In genomic region chr15:87527875-87528274, GRCh38 we compare ENCODE assay signal across 19 cellular contexts.
DNase-seq lines count a peak whose midpoint lies in the region; ATAC-seq, FAIRE-seq and TF ChIP-seq lines count a peak whose summit lies in the region.
"Had no signal": no experiment of that assay in that cellular context is flagged by ENCODE, and none has a peak within 500 bp of the region (broad histone marks: within the 10 kb centered on the region; RNA-seq: fewer than 3 reads in every experiment).

No MANE protein-coding gene starts in this region.

- no peak for DNase-seq in mammary epithelial cell
- no peak for DNase-seq in MCF 10A (ENCODE audit: unreplicated experiment)
- DNase-seq in H1 (ENCODE audit: low read depth in 1 of 2, low spot score in 2 of 2) = no peak
- DNase-seq in mesothelial cell of epicardium (ENCODE audit: low spot score in 2 of 2, unreplicated experiment in 2 of 2) = no peak
- no peak for DNase-seq in Kasumi-1 (lab: John Stamatoyannopoulos, UW)
- DNase-seq in NCI-H1694 (lab: John Stamatoyannopoulos, UW) = no peak
- DNase-seq in gastrocnemius medialis = no peak
- no peak for DNase-seq in GM12892 (ENCODE audit: insufficient read length)
- DNase-seq: AML-193; CD4-positive, alpha-beta T cell; GDM1; GOT3 had no signal

- no peaks in the 10 kb centered on the region for H3K79me1 ChIP-seq in H1 (ENCODE audit: low read depth, low read length)

- CTCF ChIA-PET in mammary epithelial cell (lab: Charles Lee; ENCODE audit: low non-redundant PET) = no interaction called here
- CTCF ChIA-PET in MCF 10A (lab: Yijun Ruan, JAX) = no interaction called here
- CTCF ChIA-PET in H1 (lab: Charles Lee; ENCODE audit: partially characterized antibody) = interaction anchor here (1.2 kb wide), 1 partner anchor 612 kb away, joined by 3 read pairs; no protein-coding TSS in a partner anchor

- H3K36me3 ChIP-seq in mammary epithelial cell (ENCODE audit: insufficient read depth, low read length) (no peaks in the 10 kb centered on the region), H1 (ENCODE audit: control insufficient read depth in 2 of 4, insufficient read depth in 4 of 4, low read length in 3 of 4) (no peaks in the 10 kb centered on the region), gastrocnemius medialis (no peaks in the 10 kb centered on the region)
- H3K36me3 ChIP-seq: HAP-1 had no signal

- in situ Hi-C loops in mammary epithelial cell (cut with MboI; ENCODE audit: low sequenced_read_pairs in 2 of 2) = no loop called here
- in situ Hi-C loops in gastrocnemius medialis (cut with MboI; ENCODE audit: low sequenced_read_pairs in 4 of 4) = loop anchor here in 1 of 4 donors (25.0 kb wide), 1 partner anchor 91 kb away; no protein-coding TSS in a partner anchor

- no peak overlapping the region for H3K4me3 Mint-ChIP-seq in MCF 10A (ENCODE audit: unreplicated experiment)
- H3K4me3 Mint-ChIP-seq in mesothelial cell of epicardium = no peak overlapping the region
- H3K4me3 Mint-ChIP-seq: CD4-positive, alpha-beta T cell had no signal

- no peak overlapping the region for H3K27ac ChIP-seq in mammary epithelial cell (ENCODE audit: insufficient read depth, low read depth, low read length)
- no peak overlapping the region for H3K27ac ChIP-seq in H1 (ENCODE audit: low read depth, low read length)
- no peak overlapping the region for H3K27ac ChIP-seq in gastrocnemius medialis
- H3K27ac ChIP-seq: 22Rv1, A549, C4-2B, HL-60 had no signal

- no peak overlapping the region for H3K23ac ChIP-seq in H1 (ENCODE audit: insufficient read length)

- H3K9ac ChIP-seq in mammary epithelial cell (ENCODE audit: insufficient read depth, low read length) (no peak overlapping the region), H1 (replicated peaks in 1 of 4; ENCODE audit: extremely low read depth in 1 of 4, low read depth in 3 of 4, low read length in 3 of 4) (no peak overlapping the region)

- no peak overlapping the region for H4K5ac ChIP-seq in H1 (ENCODE audit: insufficient read length, low read depth, low read length)

- H3K4ac ChIP-seq in H1 (replicated peaks; ENCODE audit: insufficient read length, low read depth, low read length) = no peak overlapping the region

- no peaks in the 10 kb centered on the region for H3K23me2 ChIP-seq in H1 (ENCODE audit: low read depth, low read length)

- H3K4me1 ChIP-seq in mammary epithelial cell (ENCODE audit: insufficient read depth, low read length) (peaks cover 12% of the 10 kb centered on the region), H1 (replicated peaks in 1 of 4; ENCODE audit: control insufficient read depth in 3 of 4, insufficient read depth in 4 of 4, low read length in 3 of 4) (no peaks in the 10 kb centered on the region), gastrocnemius medialis (no peaks in the 10 kb centered on the region)
- H3K4me1 ChIP-seq: A549, Caco-2, HAP-1 had no signal

- peaks cover 14% of the 10 kb centered on the region for H3K4me1 Mint-ChIP-seq in MCF 10A (ENCODE audit: insufficient read depth, unreplicated experiment)
- peaks cover 36% of the 10 kb centered on the region for H3K4me1 Mint-ChIP-seq in mesothelial cell of epicardium

- H4K91ac ChIP-seq in H1 (replicated peaks; ENCODE audit: insufficient read length, low read length) = no peak overlapping the region

- no peaks in the 10 kb centered on the region for H3K79me2 ChIP-seq in mammary epithelial cell (ENCODE audit: insufficient read depth, low read length)
- H3K79me2 ChIP-seq in H1 (ENCODE audit: control insufficient read depth in 1 of 2, insufficient read depth in 2 of 2, low read length in 2 of 2) = no peaks in the 10 kb centered on the region

- no peak overlapping the region for H2BK5ac ChIP-seq in H1 (ENCODE audit: low read depth, low read length)

- no peak overlapping the region for H3K4me2 ChIP-seq in mammary epithelial cell (ENCODE audit: insufficient read depth, low read depth, low read length)
- no peak overlapping the region for H3K4me2 ChIP-seq in H1 (ENCODE audit: insufficient read depth in 1 of 2, low read depth in 2 of 2, low read length in 2 of 2)
- H3K4me2 ChIP-seq: A549 had no signal

- H2BK12ac ChIP-seq in H1 (ENCODE audit: low read depth, low read length) = no peak overlapping the region

- H2BK20ac ChIP-seq in H1 (ENCODE audit: low read length) = no peak overlapping the region

- H2BK120ac ChIP-seq in H1 (replicated peaks; ENCODE audit: low read depth, low read length) = no peak overlapping the region

- FAIRE-seq in H1 (lab: Jason Lieb, UNC) (no peak), GM12892 (lab: Jason Lieb, UNC) (no peak)
- FAIRE-seq: A549, D721Med had no signal

- no peaks in the 10 kb centered on the region for H3K36me3 Mint-ChIP-seq in MCF 10A (ENCODE audit: insufficient read depth, unreplicated experiment)
- no peaks in the 10 kb centered on the region for H3K36me3 Mint-ChIP-seq in mesothelial cell of epicardium

- no peaks in the 10 kb centered on the region for H3K27me3 ChIP-seq in mammary epithelial cell (ENCODE audit: insufficient read depth, low read length)
- H3K27me3 ChIP-seq in H1 (replicated peaks in 1 of 4; ENCODE audit: control insufficient read depth in 3 of 4, extremely low read depth in 1 of 4, insufficient read depth in 3 of 4, low read length in 3 of 4) = no peaks in the 10 kb centered on the region
- H3K27me3 ChIP-seq in gastrocnemius medialis = no peaks in the 10 kb centered on the region

- TF ChIP-seq EP300 in H1 (IDR thresholded peaks at IDR 0.05; ENCODE audit: borderline replicate concordance in 1 of 2, low read depth in 2 of 2, low read length in 2 of 2) = no peak

- no peak for TF ChIP-seq RAD21 in H1 (IDR thresholded peaks at IDR 0.05 in 1 of 2, conservative IDR thresholded peaks at IDR 0.05 in 1 of 2; ENCODE audit: low read depth in 2 of 2, low read length in 2 of 2)

- peak overlapping the region; percentile 53; the same call in 1 of the 2 replicates for H2AK5ac ChIP-seq in H1 (ENCODE audit: low read depth, low read length)

- peak overlapping the region; percentile 8 for H2AFZ ChIP-seq in mammary epithelial cell (ENCODE audit: low read depth, low read length)
- peak overlapping the region; percentile 52; the same call in 1 of the 2 replicates for H2AFZ ChIP-seq in H1 (ENCODE audit: low read length)

- TF ChIP-seq CTCF in mammary epithelial cell (conservative IDR thresholded peaks at IDR 0.05 in 1 of 2, IDR thresholded peaks at IDR 0.05 in 1 of 2; ENCODE audit: extremely low read depth in 1 of 2, insufficient read depth in 1 of 2, low read depth in 1 of 2, low read length in 2 of 2) (no peak), MCF 10A (IDR thresholded peaks at IDR 0.05; ENCODE audit: unreplicated experiment) (no peak), H1 (IDR thresholded peaks at IDR 0.05; ENCODE audit: control extremely low read depth in 1 of 3, insufficient read depth in 1 of 3, low read depth in 1 of 3, low read length in 3 of 3) (no peak), mesothelial cell of epicardium (IDR thresholded peaks at IDR 0.05; ENCODE audit: unreplicated experiment) (no peak), gastrocnemius medialis (IDR thresholded peaks at IDR 0.05 in 4 of 5, conservative IDR thresholded peaks at IDR 0.05 in 1 of 5) (no peak)

- intact Hi-C loops in mammary epithelial cell (cut with micrococcal nuclease) = no loop called here
- intact Hi-C loops in MCF 10A (cut with micrococcal nuclease) = loop anchor here (5.0 kb wide), 1 partner anchor 611 kb away; no protein-coding TSS in a partner anchor
- intact Hi-C loops in gastrocnemius medialis (cut with DNase I; ENCODE audit: low total_unique reads) = no loop called here

- H3K56ac ChIP-seq in H1 (replicated peaks; ENCODE audit: insufficient read length, low read depth, low read length) = no peak overlapping the region

- H3K27ac Mint-ChIP-seq in MCF 10A (ENCODE audit: low read depth, unreplicated experiment) (no peak overlapping the region), mesothelial cell of epicardium (peak overlapping the region; percentile 41)
- H3K27ac Mint-ChIP-seq: CD4-positive, alpha-beta T cell had no signal

- dilution Hi-C loops in mammary epithelial cell (cut with HindIII; ENCODE audit: low sequenced_read_pairs) = no loop called here

- ATAC-seq in gastrocnemius medialis = no peak
- ATAC-seq: A549 had no signal

- no peak overlapping the region for H4K8ac ChIP-seq in H1 (ENCODE audit: extremely low read depth, insufficient read depth, low read length)

- H3K4me3 ChIP-seq in mammary epithelial cell (replicated peaks in 1 of 3; ENCODE audit: insufficient read depth in 1 of 3, low read depth in 2 of 3, low read length in 3 of 3) = no peak overlapping the region
- H3K4me3 ChIP-seq in H1 (ENCODE audit: extremely low read depth in 1 of 4, insufficient read depth in 2 of 4, low read depth in 3 of 4, low read length in 4 of 4) = no peak overlapping the region
- H3K4me3 ChIP-seq in gastrocnemius medialis = no peak overlapping the region
- H3K4me3 ChIP-seq: A549, HAP-1 had no signal

- H4K20me1 ChIP-seq in mammary epithelial cell (ENCODE audit: insufficient read depth, low read length) (no peaks in the 10 kb centered on the region), H1 (replicated peaks in 1 of 2; ENCODE audit: control insufficient read depth in 1 of 2, insufficient read depth in 2 of 2, low read length in 2 of 2) (no peaks in the 10 kb centered on the region)

- H3K14ac ChIP-seq in H1 (ENCODE audit: insufficient read length) = no peak overlapping the region

- H2BK15ac ChIP-seq in H1 (ENCODE audit: low read length) = 0 out of 2 replicates have a peak overlapping the region, but pooled peaks have one; percentile 29

- BruUV-seq in mammary epithelial cell (replicated peaks; lab: Mats Ljungman, UMichigan) = no TSS peak
- no TSS peak for BruUV-seq in MCF 10A (replicated peaks; lab: Mats Ljungman, UMichigan)

- H3K18ac ChIP-seq in H1 (ENCODE audit: extremely low read depth, low read length) = no peak overlapping the region

- H3K9me3 ChIP-seq in mammary epithelial cell (replicated peaks; ENCODE audit: insufficient read depth, low read length) = no peaks in the 10 kb centered on the region
- no peaks in the 10 kb centered on the region for H3K9me3 ChIP-seq in H1 (ENCODE audit: insufficient read depth in 2 of 2, low read depth in 1 of 2, low read length in 1 of 2)
- no peaks in the 10 kb centered on the region for H3K9me3 ChIP-seq in gastrocnemius medialis
- H3K9me3 ChIP-seq: Caco-2 had no signal

- POLR2A ChIA-PET in MCF 10A (lab: Yijun Ruan, JAX) (interaction anchor here (0.8 to 1.2 kb wide), 3 partner anchors 29 to 173 kb away, joined by 3 to 5 read pairs (median 3); no protein-coding TSS in a partner anchor), H1 (lab: Charles Lee; ENCODE audit: partially characterized antibody) (no interaction called here)

- TF ChIP-seq POLR2A in H1 (IDR thresholded peaks at IDR 0.05; ENCODE audit: control extremely low read depth in 1 of 2, low read depth in 2 of 2, low read length in 2 of 2) = no peak
- TF ChIP-seq POLR2A in gastrocnemius medialis (IDR thresholded peaks at IDR 0.05) = no peak
- TF ChIP-seq POLR2A in GM12892 (IDR thresholded peaks at IDR 0.05; ENCODE audit: low read depth, low read length) = no peak

- H3K9me3 Mint-ChIP-seq in MCF 10A (ENCODE audit: unreplicated experiment) (no peaks in the 10 kb centered on the region), mesothelial cell of epicardium (peaks cover 11% of the 10 kb centered on the region)

- WGBS in mammary epithelial cell (ENCODE audit: low coverage, missing lambda C conversion rate) = 86% methylated on average over 2 of the region's 2 CpGs
- WGBS in H1 (ENCODE audit: extremely low coverage in 1 of 2, insufficient coverage in 1 of 2, insufficient read length in 1 of 2, insufficient replicate concordance in 2 of 2, low coverage in 1 of 2, low lambda C conversion rate in 2 of 2, missing lambda C conversion rate in 1 of 2), 2 experiments = 93% methylated on average over 2 of the region's 2 CpGs; no CpG with 5 or more reads in 1 of the 2 experiments

- H3K27me3 Mint-ChIP-seq in MCF 10A (ENCODE audit: insufficient read depth, unreplicated experiment) (no peaks in the 10 kb centered on the region), mesothelial cell of epicardium (ENCODE audit: low read depth) (no peaks in the 10 kb centered on the region)
- H3K27me3 Mint-ChIP-seq: CD4-positive, alpha-beta T cell had no signal
